Comparison of ENCODE assay signal across 8 cellular contexts in genomic region chr14:65637780-65638179, GRCh38.
A peak's percentile ranks its signal among the peaks of the same experiment; 100 is the strongest.
DNase-seq lines count a peak whose midpoint lies in the region; ATAC-seq and TF ChIP-seq lines count a peak whose summit lies in the region.

No MANE protein-coding gene starts in this region.

- H3K18ac ChIP-seq in trophoblast cell (ENCODE audit: low read length), result no peak overlapping the region

- peak; percentile 59 for DNase-seq in activated CD8-positive, alpha-beta T cell treated with anti-CD3 and anti-CD28 coated beads, Interleukin-2, amount 10 ng/mL, durations not matched to agents 7 days and 5 days
- DNase-seq in trophoblast cell (no peak), smooth muscle cell (lab: John Stamatoyannopoulos, UW; ENCODE audit: unreplicated experiment) (no peak), testis (no peak), pons (ENCODE audit: low spot score) (no peak)
- DNase-seq in effector CD4-positive, alpha-beta T cell, result no peak

- H3K23ac ChIP-seq in trophoblast cell (ENCODE audit: low read length), result no peak overlapping the region

- H3K79me2 ChIP-seq in trophoblast cell (ENCODE audit: control insufficient read depth, insufficient read depth, low read length, poor library complexity), result no peaks in the 10 kb centered on the region
- no peaks in the 10 kb centered on the region for H3K79me2 ChIP-seq in smooth muscle cell (ENCODE audit: low read depth)

- H3K36me3 ChIP-seq in trophoblast cell (ENCODE audit: control insufficient read depth in 1 of 2, insufficient read depth in 2 of 2, low read length in 2 of 2) (peaks cover 0 to 3% of the 10 kb centered on the region in 2 experiments), smooth muscle cell (ENCODE audit: low read depth) (no peaks in the 10 kb centered on the region), testis (ENCODE audit: low read depth, missing control alignments) (no peaks in the 10 kb centered on the region)

- H4K8ac ChIP-seq in trophoblast cell (ENCODE audit: low read depth, low read length), result no peak overlapping the region

- TF ChIP-seq CTCF in smooth muscle cell (IDR thresholded peaks at IDR 0.05; ENCODE audit: borderline replicate concordance, insufficient read depth, poor library complexity, severe bottlenecking), result no peak
- TF ChIP-seq CTCF in testis (IDR thresholded peaks at IDR 0.05), result no peak

- no peak overlapping the region for H3K14ac ChIP-seq in trophoblast cell (ENCODE audit: low read length)

- intact Hi-C loops in testis (cut with DNase I; ENCODE audit: low total_unique reads), result no loop called here

- H3K4me2 ChIP-seq in trophoblast cell (ENCODE audit: low read length) (no peak overlapping the region), smooth muscle cell (no peak overlapping the region)

- H3K4ac ChIP-seq in trophoblast cell (ENCODE audit: low read depth, low read length), result peak overlapping the region; percentile 27

- H3K9me3 ChIP-seq in trophoblast cell (ENCODE audit: insufficient read depth, low read depth, low read length) (no peaks in the 10 kb centered on the region), smooth muscle cell (replicated peaks; ENCODE audit: low read depth) (no peaks in the 10 kb centered on the region), testis (no peaks in the 10 kb centered on the region)

- no CpG with 5 or more reads among the region's 7 CpGs for WGBS in trophoblast cell (ENCODE audit: extremely low coverage, insufficient coverage, insufficient read length)
- WGBS in smooth muscle cell (ENCODE audit: low lambda C conversion rate), result 68% methylated on average over 7 of the region's 7 CpGs
- WGBS in testis, 2 donors, result 90 to 92% methylated on average over 7 of the region's 7 CpGs

- POLR2A ChIA-PET in activated CD8-positive, alpha-beta T cell treated with anti-CD3 and anti-CD28 coated beads, Interleukin-2, amount 10 ng/mL, durations not matched to agents 7 days and 5 days (lab: Charles Lee), result interaction anchor here (1.4 kb wide), 1 partner anchor 11 kb away, joined by 4 read pairs; no protein-coding TSS in a partner anchor

- no peak overlapping the region for H3K4me3 ChIP-seq in trophoblast cell (ENCODE audit: low read depth, low read length)
- no peak overlapping the region for H3K4me3 ChIP-seq in smooth muscle cell
- no peak overlapping the region for H3K4me3 ChIP-seq in testis

- no peak overlapping the region for H2BK5ac ChIP-seq in trophoblast cell (ENCODE audit: low read depth, low read length, poor library complexity)

- H4K20me1 ChIP-seq in smooth muscle cell (ENCODE audit: low read depth), result peaks cover 4% of the 10 kb centered on the region

- ATAC-seq in GM19025 (IDR thresholded peaks at IDR 0.05; ENCODE audit: low read depth, unreplicated experiment), result peak; percentile 85
- peak; percentile 74 for ATAC-seq in HG03095 (IDR thresholded peaks at IDR 0.05; ENCODE audit: unreplicated experiment)
- ATAC-seq in activated CD8-positive, alpha-beta T cell treated with anti-CD3 and anti-CD28 coated beads, Interleukin-2, amount 10 ng/mL, durations not matched to agents 7 days and 5 days, result peak; percentile 84

- H4K91ac ChIP-seq in trophoblast cell (ENCODE audit: low read depth, low read length), result no peak overlapping the region

- no peaks in the 10 kb centered on the region for H3K27me3 Mint-ChIP-seq in activated CD8-positive, alpha-beta T cell treated with anti-CD3 and anti-CD28 coated beads, Interleukin-2, amount 10 ng/mL, durations not matched to agents 7 days and 5 days (ENCODE audit: low read depth)

- peak overlapping the region; percentile 78 for H3K27ac Mint-ChIP-seq in activated CD8-positive, alpha-beta T cell treated with anti-CD3 and anti-CD28 coated beads, Interleukin-2, amount 10 ng/mL, durations not matched to agents 7 days and 5 days

- H2AFZ ChIP-seq in trophoblast cell (ENCODE audit: insufficient read depth, low read length, poor library complexity) (no peak overlapping the region), smooth muscle cell (ENCODE audit: low read depth) (no peak overlapping the region)

- H2BK12ac ChIP-seq in trophoblast cell (ENCODE audit: low read length), result no peak overlapping the region

- peaks cover 0 to 2% of the 10 kb centered on the region in 2 experiments for H3K4me1 ChIP-seq in trophoblast cell (ENCODE audit: control insufficient read depth in 1 of 2, insufficient read depth in 2 of 2, low read length in 2 of 2)
- no peaks in the 10 kb centered on the region for H3K4me1 ChIP-seq in smooth muscle cell (ENCODE audit: low read depth)
- no peaks in the 10 kb centered on the region for H3K4me1 ChIP-seq in testis

- H3K9me3 Mint-ChIP-seq in activated CD8-positive, alpha-beta T cell treated with anti-CD3 and anti-CD28 coated beads, Interleukin-2, amount 10 ng/mL, durations not matched to agents 7 days and 5 days (ENCODE audit: insufficient read depth), result peaks cover 30% of the 10 kb centered on the region

- H2AK5ac ChIP-seq in trophoblast cell (ENCODE audit: low read length), result no peak overlapping the region

- H3F3A ChIP-seq in smooth muscle cell (ENCODE audit: low read depth), result no peaks in the 10 kb centered on the region

- TF ChIP-seq POLR2A in testis (IDR thresholded peaks at IDR 0.05), result no peak

- no peak overlapping the region for H4K12ac ChIP-seq in trophoblast cell (ENCODE audit: low read depth, low read length)

- H3K27ac ChIP-seq in trophoblast cell (ENCODE audit: low read depth, low read length) (no peak overlapping the region), smooth muscle cell (ENCODE audit: low read depth) (no peak overlapping the region), testis (no peak overlapping the region)

- H3K27me3 ChIP-seq in trophoblast cell (ENCODE audit: insufficient read depth, low read length), result no peaks in the 10 kb centered on the region
- no peaks in the 10 kb centered on the region for H3K27me3 ChIP-seq in smooth muscle cell (ENCODE audit: low read depth)
- no peaks in the 10 kb centered on the region for H3K27me3 ChIP-seq in testis

- H3K9ac ChIP-seq in trophoblast cell (ENCODE audit: low read length) (no peak overlapping the region), smooth muscle cell (ENCODE audit: low read depth) (no peak overlapping the region)

- peak overlapping the region; percentile 57 for H3K4me3 Mint-ChIP-seq in activated CD8-positive, alpha-beta T cell treated with anti-CD3 and anti-CD28 coated beads, Interleukin-2, amount 10 ng/mL, durations not matched to agents 7 days and 5 days

- CTCF ChIA-PET in activated CD8-positive, alpha-beta T cell treated with anti-CD3 and anti-CD28 coated beads, Interleukin-2, amount 10 ng/mL, durations not matched to agents 7 days and 5 days (lab: Charles Lee), result interaction anchor here (1.4 to 1.9 kb wide), 2 partner anchors 15 to 226 kb away, joined by 4 to 8 read pairs; no protein-coding TSS in a partner anchor

- no peak overlapping the region for H2BK120ac ChIP-seq in trophoblast cell (ENCODE audit: insufficient read depth, low read length, poor library complexity)

- peaks cover 73% of the 10 kb centered on the region for H3K36me3 Mint-ChIP-seq in activated CD8-positive, alpha-beta T cell treated with anti-CD3 and anti-CD28 coated beads, Interleukin-2, amount 10 ng/mL, durations not matched to agents 7 days and 5 days (ENCODE audit: low read depth)

- peaks cover 45% of the 10 kb centered on the region for H3K4me1 Mint-ChIP-seq in activated CD8-positive, alpha-beta T cell treated with anti-CD3 and anti-CD28 coated beads, Interleukin-2, amount 10 ng/mL, durations not matched to agents 7 days and 5 days (ENCODE audit: low read depth)

- no peaks in the 10 kb centered on the region for H3K79me1 ChIP-seq in trophoblast cell (ENCODE audit: low read length)
